8 cellular contexts compared by ENCODE assay signal in the genomic region with DNA sequence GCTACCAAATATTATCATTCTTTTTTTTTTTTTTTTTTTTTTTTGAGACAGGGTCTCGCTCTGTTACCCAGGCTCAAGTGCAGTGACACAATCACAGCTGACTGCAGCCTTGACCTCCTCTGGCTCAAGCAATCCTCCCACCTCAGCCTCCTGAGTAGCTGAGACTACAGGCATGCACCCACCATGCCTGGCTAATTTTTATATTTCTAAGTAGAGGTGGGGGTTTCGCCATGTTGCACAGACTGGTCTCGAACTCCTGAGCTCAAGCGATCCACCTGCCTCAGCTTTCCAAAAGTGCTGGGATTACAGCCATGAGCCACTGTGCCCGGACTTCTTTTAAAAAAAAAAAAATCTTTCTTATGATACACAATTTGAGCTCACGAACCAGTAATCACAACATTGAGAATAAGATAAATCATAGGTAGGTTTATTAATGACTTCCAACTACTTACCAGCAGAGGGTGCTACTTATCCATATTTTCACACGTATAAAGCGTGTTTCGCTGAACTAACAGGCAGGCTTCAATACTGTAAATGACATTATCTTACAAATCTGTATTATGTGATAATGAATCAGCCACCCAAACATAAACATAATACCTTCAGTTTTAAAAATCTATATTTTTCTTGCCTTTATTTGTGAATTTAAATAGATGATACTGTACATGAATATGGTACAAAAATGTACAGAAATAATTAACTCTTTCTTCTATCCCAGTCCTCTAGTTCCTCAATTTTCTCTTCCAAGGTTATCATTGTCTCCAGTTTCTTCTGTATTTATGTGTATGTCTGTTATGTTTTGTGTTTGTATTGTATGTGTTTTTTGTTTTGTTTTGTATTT. TPM values are rescaled to one million over a fixed set of nuclear protein-coding genes. Genes with fewer than 3 reads are reported as not detected.
DNase-seq lines count a peak whose midpoint lies in the region; ATAC-seq and TF ChIP-seq lines count a peak whose summit lies in the region.

No MANE protein-coding gene starts in this region.

- TF ChIP-seq CTCF in thyroid gland (IDR thresholded peaks at IDR 0.05) = peak; percentile 21 to 81 (median 53)

- no peak overlapping the region for H3K27ac ChIP-seq in thyroid gland

- H3K9me3 ChIP-seq in thyroid gland = no peaks in the 10 kb centered on the region

- ATAC-seq in GM18873 (IDR thresholded peaks at IDR 0.05; ENCODE audit: low FRiP score, unreplicated experiment) = peak; percentile 59
- ATAC-seq in HG03097 (IDR thresholded peaks at IDR 0.05; ENCODE audit: low FRiP score, unreplicated experiment) = no peak

- intact Hi-C loops in thyroid gland (cut with DNase I) = loop anchor here (2.0 kb wide), 1 partner anchor 137 kb away; no protein-coding TSS in a partner anchor

- TF ChIP-seq POLR2A in thyroid gland (IDR thresholded peaks at IDR 0.05) = no peak

- no peaks in the 10 kb centered on the region for H3K4me1 ChIP-seq in thyroid gland

- H3K27me3 ChIP-seq in thyroid gland = no peaks in the 10 kb centered on the region

- no peaks in the 10 kb centered on the region for H3K36me3 ChIP-seq in thyroid gland

- DNase-seq in CD1c-positive myeloid dendritic cell (ENCODE audit: extremely low spot score) (peak; percentile 86), HuH-7 (ENCODE audit: low spot score) (peak; percentile 66), NOMO-1 treated with DMSO at 0.1 percent for 48 hours (lab: John Stamatoyannopoulos, UW; ENCODE audit: unreplicated experiment) (peak; percentile 85), kidney tubule cell (ENCODE audit: low spot score) (peak; percentile 67), thyroid gland (no peak)
- DNase-seq in central memory CD4-positive, alpha-beta T cell = peak; percentile 54

- H3K4me3 ChIP-seq in thyroid gland (replicated peaks in 1 of 3) = no peak overlapping the region

- WGBS in thyroid gland, 2 donors = 41% methylated on average over 9 of the region's 9 CpGs

RNA-seq across cellular contexts. Expression of a gene that starts 42.5 kb away (rescaled TPM):
- total RNA-seq in thyroid gland = 10 to 100 TPM in 3 of 4 donors, 1 to 10 TPM in 1; 3.8 to 49.1 (median 13.2) TPM

Comparison
In these comparisons a context has a peak if more than half of its experiments do, and no peak if none do; other contexts are left out.
1. DNase-seq: peak in CD1c-positive myeloid dendritic cell (single experiment), HuH-7 (single experiment), NOMO-1 treated with DMSO at 0.1 percent for 48 hours (single experiment), central memory CD4-positive, alpha-beta T cell (single experiment) and kidney tubule cell (single experiment); none in thyroid gland (0 of 2).